Comparison of ENCODE assay signal across 8 cellular contexts in genomic region chr18:9913151-9913525, GRCh38. TPM values are rescaled to one million over a fixed set of nuclear protein-coding genes. Genes with fewer than 3 reads are reported as not detected.
DNase-seq lines count a peak whose midpoint lies in the region; ATAC-seq, FAIRE-seq and TF ChIP-seq lines count a peak whose summit lies in the region.

No MANE protein-coding gene starts in this region.

- intact Hi-C loops in sciatic nerve (cut with DNase I): no loop called here

- peak overlapping the region; percentile 86 for H2AFZ ChIP-seq in GM23248
- H2AFZ ChIP-seq in SU-DHL-6 (ENCODE audit: low read depth, low read length, severe bottlenecking): peak overlapping the region; percentile 96

- DNase-seq in GM23248: no peak
- peak; percentile 22 to 24 for DNase-seq in frontal cortex (ENCODE audit: low spot score in 2 of 2)
- no peak for DNase-seq in sciatic nerve (ENCODE audit: low spot score)
- no peak for DNase-seq in stimulated activated CD4-positive, alpha-beta T cell treated with anti-CD3 and anti-CD28 coated beads, Interleukin-4, amount 100 ng/mL, for 1 hour
- no peak for DNase-seq in SKM-1 (lab: John Stamatoyannopoulos, UW; ENCODE audit: unreplicated experiment)

- ATAC-seq in sciatic nerve: peak; percentile 32
- ATAC-seq in GM18858 (IDR thresholded peaks at IDR 0.05; ENCODE audit: unreplicated experiment): no peak
- no peak for ATAC-seq in HG02884 (IDR thresholded peaks at IDR 0.05; ENCODE audit: unreplicated experiment)

- H3F3A ChIP-seq in GM23248 (ENCODE audit: insufficient read depth) (peaks cover 29% of the 10 kb centered on the region), SU-DHL-6 (ENCODE audit: insufficient read depth) (no peaks in the 10 kb centered on the region)

- no peaks in the 10 kb centered on the region for H3K27me3 ChIP-seq in GM23248 (replicated peaks; ENCODE audit: insufficient read depth)
- no peaks in the 10 kb centered on the region for H3K27me3 ChIP-seq in SU-DHL-6 (ENCODE audit: low read length)

- H3K9me3 ChIP-seq in GM23248 (ENCODE audit: low read depth) (no peaks in the 10 kb centered on the region), SU-DHL-6 (ENCODE audit: insufficient read depth, low read length) (no peaks in the 10 kb centered on the region)

- H4K20me1 ChIP-seq in GM23248 (ENCODE audit: insufficient read depth) (peaks cover 27% of the 10 kb centered on the region), SU-DHL-6 (ENCODE audit: low read depth, low read length) (peaks cover 30% of the 10 kb centered on the region)

- peak overlapping the region; percentile 74 for H3K4me2 ChIP-seq in GM23248 (ENCODE audit: unreplicated experiment)
- peak overlapping the region; percentile 62 for H3K4me2 ChIP-seq in SU-DHL-6 (ENCODE audit: low read depth, low read length, poor library complexity, severe bottlenecking)

- H3K27ac ChIP-seq in GM23248 (peak overlapping the region; percentile 93), SU-DHL-6 (ENCODE audit: low read depth, low read length) (no peak overlapping the region; the same call in 1 of the 2 replicates)

- H3K79me2 ChIP-seq in GM23248 (ENCODE audit: insufficient read depth): peaks cover 41% of the 10 kb centered on the region
- peaks cover 40% of the 10 kb centered on the region for H3K79me2 ChIP-seq in SU-DHL-6 (ENCODE audit: insufficient read depth, low read length)

- H3K4me3 ChIP-seq in GM23248: peak overlapping the region; percentile 81
- peak overlapping the region; percentile 72 for H3K4me3 ChIP-seq in SU-DHL-6 (ENCODE audit: insufficient read depth, low read length, poor library complexity, severe bottlenecking)

- no peak for TF ChIP-seq CTCF in SU-DHL-6 (IDR thresholded peaks at IDR 0.05; ENCODE audit: insufficient read depth, low read length, poor library complexity, severe bottlenecking)

- no peaks in the 10 kb centered on the region for H3K9me2 ChIP-seq in GM23248 (ENCODE audit: insufficient read depth)
- H3K9me2 ChIP-seq in SU-DHL-6 (replicated peaks; ENCODE audit: insufficient read depth, low read length): no peaks in the 10 kb centered on the region

- no peaks in the 10 kb centered on the region for H3K36me3 ChIP-seq in GM23248 (ENCODE audit: low read depth)
- H3K36me3 ChIP-seq in SU-DHL-6 (ENCODE audit: low read length): no peaks in the 10 kb centered on the region

- H3K9ac ChIP-seq in GM23248: peak overlapping the region; percentile 94
- peak overlapping the region; percentile 96 for H3K9ac ChIP-seq in SU-DHL-6 (ENCODE audit: low read length)

- in situ Hi-C loops in GM23248 (cut with MboI): no loop called here

- peaks cover 28% of the 10 kb centered on the region for H3K4me1 ChIP-seq in GM23248 (ENCODE audit: insufficient read depth)

- no peak for FAIRE-seq in frontal cortex (lab: Jason Lieb, UNC)

- WGBS in GM23248 (ENCODE audit: low coverage in 1 of 2, low lambda C conversion rate in 2 of 2, missing lambda C conversion rate in 2 of 2), 2 experiments: 1 to 2% methylated on average over 12 of the region's 12 CpGs

RNA-seq across cellular contexts. Expression of gene VAPA, which starts 0.7 kb away (rescaled TPM):
- total RNA-seq in GM23248 (2014; rRNA removed; shearing (Covaris generic)): 204 and 277 TPM in 2 replicates
- 290 and 299 TPM in 2 replicates for polyA plus RNA-seq in GM23248 (2016; fragmentation: Nextera tagmentation; extraction: Ambion mirVana)
- 118 TPM for total RNA-seq in frontal cortex
- 184 TPM for total RNA-seq in sciatic nerve

RNA-seq across cellular contexts. Expression of gene TXNDC2, which starts 27.4 kb away (rescaled TPM):
- total RNA-seq in GM23248 (2014; rRNA removed; shearing (Covaris generic)): not detected in 2 replicates
- not detected in 2 replicates for polyA plus RNA-seq in GM23248 (2016; fragmentation: Nextera tagmentation; extraction: Ambion mirVana)
- total RNA-seq in frontal cortex: not detected
- total RNA-seq in sciatic nerve: not detected

Comparison
In these comparisons a context has a peak if more than half of its experiments do, and no peak if none do; other contexts are left out.
1. DNase-seq: peak in frontal cortex (2 of 2); none in GM23248 (single experiment), sciatic nerve (single experiment), stimulated activated CD4-positive, alpha-beta T cell treated with anti-CD3 and anti-CD28 coated beads, Interleukin-4, amount 100 ng/mL, for 1 hour (single experiment) and SKM-1 (single experiment).